2 cellular contexts compared by ENCODE assay signal in the genomic region with DNA sequence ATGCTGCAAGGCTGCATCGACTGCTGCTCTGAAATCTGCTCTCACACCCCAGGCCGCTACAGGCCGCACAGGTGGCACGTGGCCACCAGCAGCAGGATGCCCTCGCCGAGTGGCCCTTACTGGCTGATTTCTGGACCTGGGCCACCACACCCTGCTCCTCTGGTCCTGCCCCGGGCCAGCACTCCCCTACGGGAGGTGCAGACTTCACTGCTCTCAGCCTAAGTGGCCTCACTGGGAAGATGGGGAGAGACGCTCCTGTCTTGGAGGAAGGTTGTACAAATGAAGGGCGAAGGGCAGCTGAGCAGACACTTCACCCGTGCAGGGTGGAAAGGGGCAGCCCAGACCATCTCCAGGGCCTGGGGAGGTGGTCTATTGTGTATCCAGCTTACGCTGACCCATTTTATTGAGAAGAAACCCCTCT.
TF ChIP-seq lines count a peak whose summit lies in the region.

No MANE protein-coding gene starts in this region.

TF ChIP-seq in GM23338, 12 proteins besides CTCF, POLR2A, EP300 and RAD21 (continued from another document):
- TF ChIP-seq JUNB (IDR thresholded peaks at IDR 0.05; ENCODE audit: unreplicated experiment) (no peak), NANOG (IDR thresholded peaks at IDR 0.05; ENCODE audit: borderline replicate concordance) (no peak), ZNF331 (CRISPR knock-in tag; IDR thresholded peaks at IDR 0.05; ENCODE audit: low read depth) (no peak)
- TF ChIP-seq, protein P1, sequence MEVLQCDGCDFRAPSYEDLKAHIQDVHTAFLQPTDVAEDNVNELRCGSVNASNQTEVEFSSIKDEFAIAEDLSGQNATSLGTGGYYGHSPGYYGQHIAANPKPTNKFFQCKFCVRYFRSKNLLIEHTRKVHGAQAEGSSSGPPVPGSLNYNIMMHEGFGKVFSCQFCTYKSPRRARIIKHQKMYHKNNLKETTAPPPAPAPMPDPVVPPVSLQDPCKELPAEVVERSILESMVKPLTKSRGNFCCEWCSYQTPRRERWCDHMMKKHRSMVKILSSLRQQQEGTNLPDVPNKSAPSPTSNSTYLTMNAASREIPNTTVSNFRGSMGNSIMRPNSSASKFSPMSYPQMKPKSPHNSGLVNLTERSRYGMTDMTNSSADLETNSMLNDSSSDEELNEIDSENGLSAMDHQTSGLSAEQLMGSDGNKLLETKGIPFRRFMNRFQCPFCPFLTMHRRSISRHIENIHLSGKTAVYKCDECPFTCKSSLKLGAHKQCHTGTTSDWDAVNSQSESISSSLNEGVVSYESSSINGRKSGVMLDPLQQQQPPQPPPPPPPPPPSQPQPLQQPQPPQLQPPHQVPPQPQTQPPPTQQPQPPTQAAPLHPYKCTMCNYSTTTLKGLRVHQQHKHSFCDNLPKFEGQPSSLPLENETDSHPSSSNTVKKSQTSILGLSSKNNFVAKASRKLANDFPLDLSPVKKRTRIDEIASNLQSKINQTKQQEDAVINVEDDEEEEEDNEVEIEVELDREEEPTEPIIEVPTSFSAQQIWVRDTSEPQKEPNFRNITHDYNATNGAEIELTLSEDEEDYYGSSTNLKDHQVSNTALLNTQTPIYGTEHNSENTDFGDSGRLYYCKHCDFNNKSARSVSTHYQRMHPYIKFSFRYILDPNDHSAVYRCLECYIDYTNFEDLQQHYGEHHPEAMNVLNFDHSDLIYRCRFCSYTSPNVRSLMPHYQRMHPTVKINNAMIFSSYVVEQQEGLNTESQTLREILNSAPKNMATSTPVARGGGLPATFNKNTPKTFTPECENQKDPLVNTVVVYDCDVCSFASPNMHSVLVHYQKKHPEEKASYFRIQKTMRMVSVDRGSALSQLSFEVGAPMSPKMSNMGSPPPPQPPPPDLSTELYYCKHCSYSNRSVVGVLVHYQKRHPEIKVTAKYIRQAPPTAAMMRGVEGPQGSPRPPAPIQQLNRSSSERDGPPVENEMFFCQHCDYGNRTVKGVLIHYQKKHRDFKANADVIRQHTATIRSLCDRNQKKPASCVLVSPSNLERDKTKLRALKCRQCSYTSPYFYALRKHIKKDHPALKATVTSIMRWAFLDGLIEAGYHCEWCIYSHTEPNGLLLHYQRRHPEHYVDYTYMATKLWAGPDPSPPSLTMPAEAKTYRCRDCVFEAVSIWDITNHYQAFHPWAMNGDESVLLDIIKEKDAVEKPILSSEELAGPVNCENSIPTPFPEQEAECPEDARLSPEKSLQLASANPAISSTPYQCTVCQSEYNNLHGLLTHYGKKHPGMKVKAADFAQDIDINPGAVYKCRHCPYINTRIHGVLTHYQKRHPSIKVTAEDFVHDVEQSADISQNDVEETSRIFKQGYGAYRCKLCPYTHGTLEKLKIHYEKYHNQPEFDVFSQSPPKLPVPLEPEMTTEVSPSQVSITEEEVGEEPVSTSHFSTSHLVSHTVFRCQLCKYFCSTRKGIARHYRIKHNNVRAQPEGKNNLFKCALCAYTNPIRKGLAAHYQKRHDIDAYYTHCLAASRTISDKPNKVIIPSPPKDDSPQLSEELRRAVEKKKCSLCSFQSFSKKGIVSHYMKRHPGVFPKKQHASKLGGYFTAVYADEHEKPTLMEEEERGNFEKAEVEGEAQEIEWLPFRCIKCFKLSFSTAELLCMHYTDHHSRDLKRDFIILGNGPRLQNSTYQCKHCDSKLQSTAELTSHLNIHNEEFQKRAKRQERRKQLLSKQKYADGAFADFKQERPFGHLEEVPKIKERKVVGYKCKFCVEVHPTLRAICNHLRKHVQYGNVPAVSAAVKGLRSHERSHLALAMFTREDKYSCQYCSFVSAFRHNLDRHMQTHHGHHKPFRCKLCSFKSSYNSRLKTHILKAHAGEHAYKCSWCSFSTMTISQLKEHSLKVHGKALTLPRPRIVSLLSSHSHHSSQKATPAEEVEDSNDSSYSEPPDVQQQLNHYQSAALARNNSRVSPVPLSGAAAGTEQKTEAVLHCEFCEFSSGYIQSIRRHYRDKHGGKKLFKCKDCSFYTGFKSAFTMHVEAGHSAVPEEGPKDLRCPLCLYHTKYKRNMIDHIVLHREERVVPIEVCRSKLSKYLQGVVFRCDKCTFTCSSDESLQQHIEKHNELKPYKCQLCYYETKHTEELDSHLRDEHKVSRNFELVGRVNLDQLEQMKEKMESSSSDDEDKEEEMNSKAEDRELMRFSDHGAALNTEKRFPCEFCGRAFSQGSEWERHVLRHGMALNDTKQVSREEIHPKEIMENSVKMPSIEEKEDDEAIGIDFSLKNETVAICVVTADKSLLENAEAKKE (CRISPR knock-in tag; IDR thresholded peaks at IDR 0.05) = no peak
- TF ChIP-seq, protein P2, sequence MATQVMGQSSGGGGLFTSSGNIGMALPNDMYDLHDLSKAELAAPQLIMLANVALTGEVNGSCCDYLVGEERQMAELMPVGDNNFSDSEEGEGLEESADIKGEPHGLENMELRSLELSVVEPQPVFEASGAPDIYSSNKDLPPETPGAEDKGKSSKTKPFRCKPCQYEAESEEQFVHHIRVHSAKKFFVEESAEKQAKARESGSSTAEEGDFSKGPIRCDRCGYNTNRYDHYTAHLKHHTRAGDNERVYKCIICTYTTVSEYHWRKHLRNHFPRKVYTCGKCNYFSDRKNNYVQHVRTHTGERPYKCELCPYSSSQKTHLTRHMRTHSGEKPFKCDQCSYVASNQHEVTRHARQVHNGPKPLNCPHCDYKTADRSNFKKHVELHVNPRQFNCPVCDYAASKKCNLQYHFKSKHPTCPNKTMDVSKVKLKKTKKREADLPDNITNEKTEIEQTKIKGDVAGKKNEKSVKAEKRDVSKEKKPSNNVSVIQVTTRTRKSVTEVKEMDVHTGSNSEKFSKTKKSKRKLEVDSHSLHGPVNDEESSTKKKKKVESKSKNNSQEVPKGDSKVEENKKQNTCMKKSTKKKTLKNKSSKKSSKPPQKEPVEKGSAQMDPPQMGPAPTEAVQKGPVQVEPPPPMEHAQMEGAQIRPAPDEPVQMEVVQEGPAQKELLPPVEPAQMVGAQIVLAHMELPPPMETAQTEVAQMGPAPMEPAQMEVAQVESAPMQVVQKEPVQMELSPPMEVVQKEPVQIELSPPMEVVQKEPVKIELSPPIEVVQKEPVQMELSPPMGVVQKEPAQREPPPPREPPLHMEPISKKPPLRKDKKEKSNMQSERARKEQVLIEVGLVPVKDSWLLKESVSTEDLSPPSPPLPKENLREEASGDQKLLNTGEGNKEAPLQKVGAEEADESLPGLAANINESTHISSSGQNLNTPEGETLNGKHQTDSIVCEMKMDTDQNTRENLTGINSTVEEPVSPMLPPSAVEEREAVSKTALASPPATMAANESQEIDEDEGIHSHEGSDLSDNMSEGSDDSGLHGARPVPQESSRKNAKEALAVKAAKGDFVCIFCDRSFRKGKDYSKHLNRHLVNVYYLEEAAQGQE (IDR thresholded peaks at IDR 0.05; ENCODE audit: unreplicated experiment) = no peak

TF ChIP-seq in GM12878, 131 proteins besides CTCF, POLR2A, EP300 and RAD21 (continued from another document):
- TF ChIP-seq, protein P3, sequence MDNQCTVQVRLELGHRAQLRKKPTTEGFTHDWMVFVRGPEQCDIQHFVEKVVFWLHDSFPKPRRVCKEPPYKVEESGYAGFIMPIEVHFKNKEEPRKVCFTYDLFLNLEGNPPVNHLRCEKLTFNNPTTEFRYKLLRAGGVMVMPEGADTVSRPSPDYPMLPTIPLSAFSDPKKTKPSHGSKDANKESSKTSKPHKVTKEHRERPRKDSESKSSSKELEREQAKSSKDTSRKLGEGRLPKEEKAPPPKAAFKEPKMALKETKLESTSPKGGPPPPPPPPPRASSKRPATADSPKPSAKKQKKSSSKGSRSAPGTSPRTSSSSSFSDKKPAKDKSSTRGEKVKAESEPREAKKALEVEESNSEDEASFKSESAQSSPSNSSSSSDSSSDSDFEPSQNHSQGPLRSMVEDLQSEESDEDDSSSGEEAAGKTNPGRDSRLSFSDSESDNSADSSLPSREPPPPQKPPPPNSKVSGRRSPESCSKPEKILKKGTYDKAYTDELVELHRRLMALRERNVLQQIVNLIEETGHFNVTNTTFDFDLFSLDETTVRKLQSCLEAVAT (IDR thresholded peaks at IDR 0.05) = no peak
- no peak for TF ChIP-seq JUNB (IDR thresholded peaks at IDR 0.05)
